1 cellular context compared by ENCODE assay signal in genomic region chr20:32281711-32282110, GRCh38.
TF ChIP-seq lines count a peak whose summit lies in the region.

No MANE protein-coding gene starts in this region.

TF ChIP-seq in GM12878, 131 proteins besides CTCF, POLR2A, EP300 and RAD21 (continued from another document):
- TF ChIP-seq CHD4 (IDR thresholded peaks at IDR 0.05) (no peak), KAT2A (conservative IDR thresholded peaks at IDR 0.05; ENCODE audit: control insufficient read depth, low read depth, low read length) (no peak), SKIL (IDR thresholded peaks at IDR 0.05; ENCODE audit: low read depth, poor library complexity, severe bottlenecking) (no peak), CBFB (IDR thresholded peaks at IDR 0.05; ENCODE audit: low read depth) (no peak)
